Comparison of ENCODE assay signal across 8 cellular contexts in genomic region chr13:62320129-62320724, GRCh38.
DNase-seq lines count a peak whose midpoint lies in the region; ATAC-seq and TF ChIP-seq lines count a peak whose summit lies in the region.

No MANE protein-coding gene starts in this region.

- no peak overlapping the region for H3K4me3 Mint-ChIP-seq in activated CD4-positive, alpha-beta T cell treated with anti-CD3 and anti-CD28 coated beads, Interleukin-2, amount 10 ng/mL, durations not matched to agents 7 days and 5 days

- H3K4me3 ChIP-seq in fibroblast of villous mesenchyme (ENCODE audit: low read depth, low read length), result no peak overlapping the region

- in situ Hi-C loops in KBM-7 (cut with MboI; ENCODE audit: low pct_unique_long_range_greater_than_20kb, low sequenced_read_pairs), result no loop called here

- no peaks in the 10 kb centered on the region for H3K27me3 Mint-ChIP-seq in activated CD4-positive, alpha-beta T cell treated with anti-CD3 and anti-CD28 coated beads, Interleukin-2, amount 10 ng/mL, durations not matched to agents 7 days and 5 days

- H3K36me3 Mint-ChIP-seq in activated CD4-positive, alpha-beta T cell treated with anti-CD3 and anti-CD28 coated beads, Interleukin-2, amount 10 ng/mL, durations not matched to agents 7 days and 5 days (ENCODE audit: low read depth), result no peaks in the 10 kb centered on the region

- no peaks in the 10 kb centered on the region for H3K4me1 Mint-ChIP-seq in activated CD4-positive, alpha-beta T cell treated with anti-CD3 and anti-CD28 coated beads, Interleukin-2, amount 10 ng/mL, durations not matched to agents 7 days and 5 days

- TF ChIP-seq CTCF in fibroblast of villous mesenchyme (IDR thresholded peaks at IDR 0.05; ENCODE audit: insufficient read depth, low read depth, low read length), result peak; percentile 39

- no peak overlapping the region for H3K27ac Mint-ChIP-seq in activated CD4-positive, alpha-beta T cell treated with anti-CD3 and anti-CD28 coated beads, Interleukin-2, amount 10 ng/mL, durations not matched to agents 7 days and 5 days

- no peaks in the 10 kb centered on the region for H3K9me3 Mint-ChIP-seq in activated CD4-positive, alpha-beta T cell treated with anti-CD3 and anti-CD28 coated beads, Interleukin-2, amount 10 ng/mL, durations not matched to agents 7 days and 5 days

- DNase-seq in A172 (ENCODE audit: low spot score) (peak; percentile 55), KBM-7 (peak; percentile 27), RKO (ENCODE audit: low spot score) (peak; percentile 81), fibroblast of villous mesenchyme (ENCODE audit: low read depth) (peak; percentile 26)
- no peak for DNase-seq in activated CD4-positive, alpha-beta T cell treated with anti-CD3 and anti-CD28 coated beads, Interleukin-2, amount 50 U/mL, for 4 hours
- no peak for DNase-seq in activated CD4-positive, alpha-beta T cell treated with anti-CD3 and anti-CD28 coated beads, Interleukin-2, amount 10 ng/mL, durations not matched to agents 7 days and 5 days

- CTCF ChIA-PET in activated CD4-positive, alpha-beta T cell treated with anti-CD3 and anti-CD28 coated beads, Interleukin-2, amount 10 ng/mL, durations not matched to agents 7 days and 5 days (lab: Charles Lee), result no interaction called here

- POLR2A ChIA-PET in activated CD4-positive, alpha-beta T cell treated with anti-CD3 and anti-CD28 coated beads, Interleukin-2, amount 10 ng/mL, durations not matched to agents 7 days and 5 days (lab: Charles Lee), result no interaction called here

- ATAC-seq in GM18520 (IDR thresholded peaks at IDR 0.05; ENCODE audit: unreplicated experiment) (peak; percentile 63), GM21423 (IDR thresholded peaks at IDR 0.05; ENCODE audit: unreplicated experiment) (no peak)

Comparison
In these comparisons a context has a peak if more than half of its experiments do, and no peak if none do; other contexts are left out.
1. DNase-seq: peak in A172 (single experiment), KBM-7 (single experiment), RKO (single experiment) and fibroblast of villous mesenchyme (single experiment); none in activated CD4-positive, alpha-beta T cell treated with anti-CD3 and anti-CD28 coated beads, Interleukin-2, amount 50 U/mL, for 4 hours (0 of 2) and activated CD4-positive, alpha-beta T cell treated with anti-CD3 and anti-CD28 coated beads, Interleukin-2, amount 10 ng/mL, durations not matched to agents 7 days and 5 days (single experiment).